28 cellular contexts compared by ENCODE assay signal in the genomic region with DNA sequence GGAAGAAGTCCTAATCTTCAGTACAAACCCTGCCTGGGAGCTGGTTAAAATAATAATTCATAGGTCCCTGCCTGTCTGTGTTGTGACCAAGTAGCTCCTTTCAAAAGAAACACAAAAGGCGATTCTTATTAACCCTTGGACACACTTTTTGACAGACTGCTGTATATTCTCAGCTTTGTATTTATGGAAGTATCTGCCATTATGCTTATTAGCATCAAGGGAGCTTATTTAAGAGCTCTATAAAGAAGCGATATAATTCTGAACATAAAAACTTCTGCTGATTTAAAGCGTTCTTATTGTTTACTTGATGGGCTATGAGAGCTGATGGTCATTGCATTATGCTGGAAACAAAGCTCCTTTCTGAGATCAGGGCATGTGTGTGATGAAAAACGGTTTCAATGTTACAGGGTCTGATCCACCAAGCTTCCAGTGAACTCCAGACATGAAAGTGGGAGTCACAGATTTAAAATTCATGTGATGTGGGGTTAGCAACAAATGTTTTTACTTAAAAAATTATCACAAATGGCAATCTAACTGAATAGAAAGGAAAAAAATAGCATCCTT.
"Had no signal": no experiment of that assay in that cellular context is flagged by ENCODE, and none has a peak within 500 bp of the region (broad histone marks: within the 10 kb centered on the region; RNA-seq: fewer than 3 reads in every experiment).

No MANE protein-coding gene starts in this region.

- H3K9me3 Mint-ChIP-seq: activated CD4-positive, alpha-beta T cell treated with anti-CD3 and anti-CD28 coated beads, Interleukin-2, amount 10 ng/mL, durations not matched to agents 24 days and 14 days; activated CD8-positive, alpha-beta T cell treated with anti-CD3 and anti-CD28 coated beads for 36 hours; activated naive CD4-positive, alpha-beta T cell treated with anti-CD3 and anti-CD28 coated beads, Interleukin-2, amount 50 U/mL, for 24 hours; activated naive CD8-positive, alpha-beta T cell treated with anti-CD3 and anti-CD28 coated beads, Interleukin-2, amount 10 ng/mL, durations not matched to agents 7 days and 5 days; activated T-cell treated with anti-CD3 and anti-CD28 coated beads, Interleukin-2, amount 50 U/mL, for 72 hours; activated T-helper 17 cell treated with anti-CD3 and anti-CD28 coated beads, Interleukin-2, amount 50 U/mL, for 72 hours; T-helper 1 cell treated with Interleukin-12 subunit alpha and Interleukin-12 subunit beta and Interleukin-4 antibody, amounts not matched to agents 30 μg/mL and 1 μg/mL, for 36 hours; T-helper 2 cell treated with Interferon-gamma antibody and Interleukin-4, amounts not matched to agents 5 μg/mL and 100 μg/mL, for 36 hours had no signal

- H3K4me1 Mint-ChIP-seq: activated naive CD8-positive, alpha-beta T cell treated with anti-CD3 and anti-CD28 coated beads, Interleukin-2, amount 10 ng/mL, durations not matched to agents 7 days and 5 days; activated T-helper 17 cell treated with anti-CD3 and anti-CD28 coated beads, Interleukin-2, amount 50 U/mL, for 72 hours had no signal

- H3K36me3 ChIP-seq: breast epithelium, MG63, SJCRH30 had no signal

- ATAC-seq: activated CD8-positive, alpha-beta T cell treated with anti-CD3 and anti-CD28 coated beads for 36 hours; activated T-cell treated with anti-CD3 and anti-CD28 coated beads, Interleukin-2, amount 50 U/mL, for 72 hours; activated T-helper 17 cell treated with anti-CD3 and anti-CD28 coated beads, Interleukin-2, amount 50 U/mL, for 72 hours; body of pancreas; Panc1 had no signal

- H3K4me1 ChIP-seq: breast epithelium, SJCRH30 had no signal

- H3K9me3 ChIP-seq: body of pancreas, breast epithelium, MG63, SJCRH30, SK-N-SH had no signal

- H3K9ac ChIP-seq: SK-N-SH had no signal

- H3K4me3 Mint-ChIP-seq: activated CD4-positive, alpha-beta T cell treated with anti-CD3 and anti-CD28 coated beads, Interleukin-2, amount 10 ng/mL, durations not matched to agents 24 days and 14 days; activated CD8-positive, alpha-beta T cell treated with anti-CD3 and anti-CD28 coated beads for 36 hours; activated naive CD4-positive, alpha-beta T cell treated with anti-CD3 and anti-CD28 coated beads, Interleukin-2, amount 50 U/mL, for 24 hours; activated naive CD8-positive, alpha-beta T cell treated with anti-CD3 and anti-CD28 coated beads, Interleukin-2, amount 10 ng/mL, durations not matched to agents 7 days and 5 days; activated T-cell treated with anti-CD3 and anti-CD28 coated beads, Interleukin-2, amount 50 U/mL, for 72 hours; activated T-helper 17 cell treated with anti-CD3 and anti-CD28 coated beads, Interleukin-2, amount 50 U/mL, for 72 hours; T-helper 1 cell treated with Interleukin-12 subunit alpha and Interleukin-12 subunit beta and Interleukin-4 antibody, amounts not matched to agents 30 μg/mL and 1 μg/mL, for 36 hours; T-helper 2 cell treated with Interferon-gamma antibody and Interleukin-4, amounts not matched to agents 5 μg/mL and 100 μg/mL, for 36 hours had no signal

- H3K36me3 Mint-ChIP-seq: activated naive CD4-positive, alpha-beta T cell treated with anti-CD3 and anti-CD28 coated beads, Interleukin-2, amount 50 U/mL, for 24 hours; activated naive CD8-positive, alpha-beta T cell treated with anti-CD3 and anti-CD28 coated beads, Interleukin-2, amount 10 ng/mL, durations not matched to agents 7 days and 5 days had no signal

- DNase-seq: activated CD4-positive, alpha-beta T cell treated with anti-CD3 and anti-CD28 coated beads, Interleukin-2, amount 10 ng/mL, durations not matched to agents 24 days and 14 days; activated CD4-positive, alpha-beta T cell treated with anti-CD3 and anti-CD28 coated beads, Interleukin-2, amount 50 U/mL, for 4 hours; activated CD8-positive, alpha-beta T cell treated with anti-CD3 and anti-CD28 coated beads for 36 hours; activated effector memory CD4-positive, alpha-beta T cell treated with anti-CD3 and anti-CD28 coated beads, Interleukin-2, amount 50 U/mL, for 16 hours; activated naive CD4-positive, alpha-beta T cell treated with Interleukin-2 at 50 U/mL for 16 hours; activated naive CD8-positive, alpha-beta T cell treated with anti-CD3 and anti-CD28 coated beads, Interleukin-2, amount 10 ng/mL, durations not matched to agents 7 days and 5 days; activated T-cell treated with anti-CD3 and anti-CD28 coated beads, Interleukin-2, amount 50 U/mL, for 1 hour; activated T-cell treated with anti-CD3 and anti-CD28 coated beads, Interleukin-2, amount 50 U/mL, for 72 hours; body of pancreas; Kasumi-1; KG1; MG63; NCI-H1048; NCI-H1105 treated with DMSO at 0.1 percent for 48 hours; NCI-H1436; NCI-H1694; NCI-H1930; NCI-H345; NCI-H524 treated with DMSO at 0.1 percent for 48 hours; SHP77; SJCRH30; SK-N-SH had no signal

- H3K27ac Mint-ChIP-seq: activated CD4-positive, alpha-beta T cell treated with anti-CD3 and anti-CD28 coated beads, Interleukin-2, amount 10 ng/mL, durations not matched to agents 24 days and 14 days; activated CD8-positive, alpha-beta T cell treated with anti-CD3 and anti-CD28 coated beads for 36 hours; activated naive CD4-positive, alpha-beta T cell treated with anti-CD3 and anti-CD28 coated beads, Interleukin-2, amount 50 U/mL, for 24 hours; activated naive CD8-positive, alpha-beta T cell treated with anti-CD3 and anti-CD28 coated beads, Interleukin-2, amount 10 ng/mL, durations not matched to agents 7 days and 5 days; activated T-cell treated with anti-CD3 and anti-CD28 coated beads, Interleukin-2, amount 50 U/mL, for 72 hours; activated T-helper 17 cell treated with anti-CD3 and anti-CD28 coated beads, Interleukin-2, amount 50 U/mL, for 72 hours; T-helper 1 cell treated with Interleukin-12 subunit alpha and Interleukin-12 subunit beta and Interleukin-4 antibody, amounts not matched to agents 30 μg/mL and 1 μg/mL, for 36 hours; T-helper 2 cell treated with Interferon-gamma antibody and Interleukin-4, amounts not matched to agents 5 μg/mL and 100 μg/mL, for 36 hours had no signal

- H3K27me3 ChIP-seq: breast epithelium, MG63 had no signal

- H3K4me3 ChIP-seq: body of pancreas, breast epithelium, MG63, SJCRH30 had no signal

- H3K27ac ChIP-seq: body of pancreas, breast epithelium, SJCRH30 had no signal
